8 cellular contexts compared by ENCODE assay signal in genomic region chr12:14257734-14258467, GRCh38.
A peak's percentile ranks its signal among the peaks of the same experiment; 100 is the strongest.
DNase-seq lines count a peak whose midpoint lies in the region; ATAC-seq and TF ChIP-seq lines count a peak whose summit lies in the region.

No MANE protein-coding gene starts in this region.

- H3K9me3 Mint-ChIP-seq in CD4-positive, alpha-beta T cell: peaks cover 2% of the 10 kb centered on the region
- H3K9me3 Mint-ChIP-seq in IgD-negative memory B cell (peaks cover 0 to 4% (median 1%) of the 10 kb centered on the region in 3 donors), natural killer cell (no peaks in the 10 kb centered on the region)
- H3K9me3 Mint-ChIP-seq in activated T-helper 1 cell treated with anti-CD3 and anti-CD28 coated beads, Interleukin-12 subunit alpha, Interleukin-12 subunit beta, Interleukin-2, Interleukin-4 antibody, amounts not matched to agents 30 ng/mL and 10 ng/mL and 1 ng/mL, durations not matched to agents 14 hours and 24 hours and 36 hours: peaks cover 17% of the 10 kb centered on the region
- peaks cover 16 to 18% of the 10 kb centered on the region in 2 donors for H3K9me3 Mint-ChIP-seq in stimulated activated naive B cell treated with anti-CD40 and anti-IgM and Interleukin-4, amounts not matched to agents 10 μg/mL and 1 μg/mL and 100 μg/mL, for 72 hours

- H3K27ac Mint-ChIP-seq in CD4-positive, alpha-beta T cell: peak overlapping the region; percentile 98
- H3K27ac Mint-ChIP-seq in IgD-negative memory B cell (peak overlapping the region; percentile 95 to 98 (median 96)), natural killer cell (peak overlapping the region; percentile 95 to 96)
- peak overlapping the region; percentile 95 for H3K27ac Mint-ChIP-seq in activated T-helper 1 cell treated with anti-CD3 and anti-CD28 coated beads, Interleukin-12 subunit alpha, Interleukin-12 subunit beta, Interleukin-2, Interleukin-4 antibody, amounts not matched to agents 30 ng/mL and 10 ng/mL and 1 ng/mL, durations not matched to agents 14 hours and 24 hours and 36 hours
- H3K27ac Mint-ChIP-seq in stimulated activated naive B cell treated with anti-CD40 and anti-IgM and Interleukin-4, amounts not matched to agents 10 μg/mL and 1 μg/mL and 100 μg/mL, for 72 hours: peak overlapping the region; percentile 98

- peak; percentile 57 to 78 (median 64) for DNase-seq in CD4-positive, alpha-beta T cell
- DNase-seq in GM20000 (ENCODE audit: low spot score) (peak; percentile 69), Peyer's patch (peak; percentile 82 to 95 (median 91)), fibroblast of lung (ENCODE audit: low read depth in 2 of 2) (peak; percentile 100), natural killer cell (peak; percentile 83)
- DNase-seq in activated T-helper 1 cell treated with anti-CD3 and anti-CD28 coated beads, Interleukin-12 subunit alpha, Interleukin-12 subunit beta, Interleukin-2, Interleukin-4 antibody, amounts not matched to agents 30 ng/mL and 10 ng/mL and 1 ng/mL, durations not matched to agents 14 hours and 24 hours and 36 hours (ENCODE audit: low spot score): peak; percentile 87
- peak; percentile 83 for DNase-seq in stimulated activated naive B cell treated with anti-CD40 and anti-IgM and Interleukin-4, amounts not matched to agents 10 μg/mL and 1 μg/mL and 100 μg/mL, for 72 hours

- H3K9me3 ChIP-seq in CD4-positive, alpha-beta T cell (ENCODE audit: control insufficient read depth, low read length): no peaks in the 10 kb centered on the region
- H3K9me3 ChIP-seq in Peyer's patch: no peaks in the 10 kb centered on the region
- no peaks in the 10 kb centered on the region for H3K9me3 ChIP-seq in fibroblast of lung (ENCODE audit: control insufficient read depth, insufficient read depth, low read depth, low read length)

- no peaks in the 10 kb centered on the region for H4K20me1 ChIP-seq in fibroblast of lung (ENCODE audit: control insufficient read depth, extremely low read depth, insufficient read depth, low read length)

- H3K36me3 Mint-ChIP-seq in CD4-positive, alpha-beta T cell (ENCODE audit: low read depth): no peaks in the 10 kb centered on the region
- peaks cover 1% of the 10 kb centered on the region for H3K36me3 Mint-ChIP-seq in IgD-negative memory B cell
- peaks cover 7% of the 10 kb centered on the region for H3K36me3 Mint-ChIP-seq in activated T-helper 1 cell treated with anti-CD3 and anti-CD28 coated beads, Interleukin-12 subunit alpha, Interleukin-12 subunit beta, Interleukin-2, Interleukin-4 antibody, amounts not matched to agents 30 ng/mL and 10 ng/mL and 1 ng/mL, durations not matched to agents 14 hours and 24 hours and 36 hours (ENCODE audit: low read depth)
- no peaks in the 10 kb centered on the region for H3K36me3 Mint-ChIP-seq in natural killer cell
- H3K36me3 Mint-ChIP-seq in stimulated activated naive B cell treated with anti-CD40 and anti-IgM and Interleukin-4, amounts not matched to agents 10 μg/mL and 1 μg/mL and 100 μg/mL, for 72 hours: peaks cover 23 to 39% of the 10 kb centered on the region in 2 donors

- H3K4me3 Mint-ChIP-seq in CD4-positive, alpha-beta T cell: peak overlapping the region; percentile 83
- peak overlapping the region; percentile 51 to 92 (median 85) for H3K4me3 Mint-ChIP-seq in IgD-negative memory B cell
- H3K4me3 Mint-ChIP-seq in activated T-helper 1 cell treated with anti-CD3 and anti-CD28 coated beads, Interleukin-12 subunit alpha, Interleukin-12 subunit beta, Interleukin-2, Interleukin-4 antibody, amounts not matched to agents 30 ng/mL and 10 ng/mL and 1 ng/mL, durations not matched to agents 14 hours and 24 hours and 36 hours: peak overlapping the region; percentile 76
- H3K4me3 Mint-ChIP-seq in natural killer cell: peak overlapping the region; percentile 87
- H3K4me3 Mint-ChIP-seq in stimulated activated naive B cell treated with anti-CD40 and anti-IgM and Interleukin-4, amounts not matched to agents 10 μg/mL and 1 μg/mL and 100 μg/mL, for 72 hours: peak overlapping the region; percentile 61 to 76

- no peaks in the 10 kb centered on the region for H3K27me3 Mint-ChIP-seq in CD4-positive, alpha-beta T cell
- H3K27me3 Mint-ChIP-seq in IgD-negative memory B cell: no peaks in the 10 kb centered on the region
- H3K27me3 Mint-ChIP-seq in activated T-helper 1 cell treated with anti-CD3 and anti-CD28 coated beads, Interleukin-12 subunit alpha, Interleukin-12 subunit beta, Interleukin-2, Interleukin-4 antibody, amounts not matched to agents 30 ng/mL and 10 ng/mL and 1 ng/mL, durations not matched to agents 14 hours and 24 hours and 36 hours (ENCODE audit: insufficient read depth): no peaks in the 10 kb centered on the region
- no peaks in the 10 kb centered on the region for H3K27me3 Mint-ChIP-seq in natural killer cell (ENCODE audit: low read depth in 2 of 2)
- no peaks in the 10 kb centered on the region for H3K27me3 Mint-ChIP-seq in stimulated activated naive B cell treated with anti-CD40 and anti-IgM and Interleukin-4, amounts not matched to agents 10 μg/mL and 1 μg/mL and 100 μg/mL, for 72 hours

- H3K9ac ChIP-seq in fibroblast of lung (ENCODE audit: insufficient read depth, low read length): no peak overlapping the region

- peak in 1 of 2 donors; percentile 76 for TF ChIP-seq POLR2A in Peyer's patch (IDR thresholded peaks at IDR 0.05)

- peak overlapping the region; percentile 38 for H3K4me2 ChIP-seq in fibroblast of lung (ENCODE audit: extremely low read depth, insufficient read depth, low read length)

- ATAC-seq in CD4-positive, alpha-beta T cell (ENCODE audit: poor library complexity): peak; percentile 54
- ATAC-seq in natural killer cell: peak; percentile 62 to 79 (median 75)
- ATAC-seq in stimulated activated naive B cell treated with anti-CD40 and anti-IgM and Interleukin-4, amounts not matched to agents 10 μg/mL and 1 μg/mL and 100 μg/mL, for 72 hours (replicated peaks): peak; percentile 66 to 74

- CTCF ChIA-PET in CD4-positive, alpha-beta T cell (lab: Charles Lee): interaction anchor here (0.6 to 1.2 kb wide), 2 partner anchors 108 to 196 kb away, joined by 3 to 4 read pairs; partner anchors contain the start of gene ATF7IP

- no peak for TF ChIP-seq CTCF in CD4-positive, alpha-beta T cell (IDR thresholded peaks at IDR 0.05)
- TF ChIP-seq CTCF in GM20000 (IDR thresholded peaks at IDR 0.05; ENCODE audit: extremely low read depth, missing control alignments): no peak
- TF ChIP-seq CTCF in Peyer's patch (IDR thresholded peaks at IDR 0.05): peak in 2 of 6 experiments; percentile 11 to 33
- no peak for TF ChIP-seq CTCF in fibroblast of lung (conservative IDR thresholded peaks at IDR 0.05 in 1 of 2, IDR thresholded peaks at IDR 0.05 in 1 of 2; ENCODE audit: low read depth in 1 of 2, low read length in 2 of 2)
- TF ChIP-seq CTCF in natural killer cell (IDR thresholded peaks at IDR 0.05): no peak

- no peaks in the 10 kb centered on the region for H3K36me3 ChIP-seq in Peyer's patch
- no peaks in the 10 kb centered on the region for H3K36me3 ChIP-seq in fibroblast of lung (ENCODE audit: control insufficient read depth, insufficient read depth, low read length)

- no peaks in the 10 kb centered on the region for H3K79me2 ChIP-seq in fibroblast of lung (ENCODE audit: control insufficient read depth, insufficient read depth, low read length)

- H3K4me1 ChIP-seq in Peyer's patch: peaks cover 0 to 40% (median 9%) of the 10 kb centered on the region in 4 donors
- peaks cover 12% of the 10 kb centered on the region for H3K4me1 ChIP-seq in fibroblast of lung (ENCODE audit: control insufficient read depth, extremely low read depth, insufficient read depth, low read length)

- H3K4me1 Mint-ChIP-seq in CD4-positive, alpha-beta T cell (ENCODE audit: low read depth): peaks cover 55% of the 10 kb centered on the region
- peaks cover 32 to 45% (median 32%) of the 10 kb centered on the region in 3 donors for H3K4me1 Mint-ChIP-seq in IgD-negative memory B cell
- peaks cover 53% of the 10 kb centered on the region for H3K4me1 Mint-ChIP-seq in activated T-helper 1 cell treated with anti-CD3 and anti-CD28 coated beads, Interleukin-12 subunit alpha, Interleukin-12 subunit beta, Interleukin-2, Interleukin-4 antibody, amounts not matched to agents 30 ng/mL and 10 ng/mL and 1 ng/mL, durations not matched to agents 14 hours and 24 hours and 36 hours (ENCODE audit: low read depth)
- peaks cover 46 to 50% of the 10 kb centered on the region in 2 donors for H3K4me1 Mint-ChIP-seq in natural killer cell
- peaks cover 35 to 80% of the 10 kb centered on the region in 2 donors for H3K4me1 Mint-ChIP-seq in stimulated activated naive B cell treated with anti-CD40 and anti-IgM and Interleukin-4, amounts not matched to agents 10 μg/mL and 1 μg/mL and 100 μg/mL, for 72 hours

- POLR2A ChIA-PET in CD4-positive, alpha-beta T cell (lab: Charles Lee): interaction anchor here (0.6 to 3.0 kb wide), 15 partner anchors 16 to 1531 kb away, joined by 3 to 102 read pairs (median 7); partner anchors contain the start of genes ATF7IP and EPS8

- peak overlapping the region; percentile 68 for H3K27ac ChIP-seq in CD4-positive, alpha-beta T cell (ENCODE audit: low read depth, low read length)
- H3K27ac ChIP-seq in Peyer's patch: peak overlapping the region; percentile 68 to 87 (median 74)
- H3K27ac ChIP-seq in fibroblast of lung (ENCODE audit: insufficient read depth, low read length): peak overlapping the region; percentile 71

- H3K4me3 ChIP-seq in Peyer's patch (peak overlapping the region in 3 of 4 donors; percentile 4 to 25 (median 6)), fibroblast of lung (replicated peaks in 1 of 4; ENCODE audit: control extremely low read depth in 1 of 4, insufficient read depth in 1 of 4, low read depth in 3 of 4, low read length in 4 of 4) (no peak overlapping the region)

- peak overlapping the region; percentile 81 for H2AFZ ChIP-seq in fibroblast of lung (ENCODE audit: low read length)

- no peaks in the 10 kb centered on the region for H3K27me3 ChIP-seq in CD4-positive, alpha-beta T cell (ENCODE audit: control insufficient read depth, insufficient read depth, low read length)
- H3K27me3 ChIP-seq in Peyer's patch (no peaks in the 10 kb centered on the region), fibroblast of lung (ENCODE audit: control insufficient read depth, insufficient read depth, low read length) (no peaks in the 10 kb centered on the region)

- intact Hi-C loops in CD4-positive, alpha-beta T cell (cut with DNase I, micrococcal nuclease): loop anchor here (1.0 to 5.0 kb wide), 3 partner anchors 105 to 514 kb away; a partner anchor contains a TSS
- intact Hi-C loops in activated T-helper 1 cell treated with anti-CD3 and anti-CD28 coated beads, Interleukin-12 subunit alpha, Interleukin-12 subunit beta, Interleukin-2, Interleukin-4 antibody, amounts not matched to agents 30 ng/mL and 10 ng/mL and 1 ng/mL, durations not matched to agents 14 hours and 24 hours and 36 hours (cut with micrococcal nuclease): loop anchor here (1.0 to 10.0 kb wide), 8 partner anchors 21 to 1624 kb away; partner anchors contain the start of gene STRAP
- intact Hi-C loops in natural killer cell (cut with micrococcal nuclease): loop anchor here (1.0 to 5.0 kb wide), 4 partner anchors 136 to 1529 kb away; partner anchors contain the start of gene EPS8

Comparison
In these comparisons a context has a peak if more than half of its experiments do, and no peak if none do; other contexts are left out.
1. H3K4me3 ChIP-seq: peak in Peyer's patch (3 of 4); none in fibroblast of lung (0 of 4).
2. Peak in every context shown above with its lines, with median percentiles within 50 percentile points of each other: ATAC-seq, DNase-seq, H3K27ac ChIP-seq, H3K27ac Mint-ChIP-seq and H3K4me3 Mint-ChIP-seq.